In genomic region chr1:89892816-89893215, GRCh38 we compare ENCODE assay signal across 21 cellular contexts.
DNase-seq lines count a peak whose midpoint lies in the region; ATAC-seq and TF ChIP-seq lines count a peak whose summit lies in the region.
"Had no signal": no experiment of that assay in that cellular context is flagged by ENCODE, and none has a peak within 500 bp of the region (broad histone marks: within the 10 kb centered on the region; RNA-seq: fewer than 3 reads in every experiment).

No MANE protein-coding gene starts in this region.

- H3K27ac Mint-ChIP-seq in activated CD4-positive, alpha-beta T cell treated with anti-CD3 and anti-CD28 coated beads for 36 hours, result peak overlapping the region; percentile 29
- H3K27ac Mint-ChIP-seq in T-helper 17 cell, result peak overlapping the region; percentile 24
- H3K27ac Mint-ChIP-seq in osteocyte (ENCODE audit: unreplicated experiment), result peak overlapping the region; percentile 18
- H3K27ac Mint-ChIP-seq: B cell had no signal

- H3K56ac ChIP-seq in IMR-90 (ENCODE audit: extremely low read depth, insufficient read depth, low read length), result no peak overlapping the region

- TF ChIP-seq POLR2A in IMR-90 (IDR thresholded peaks at IDR 0.05; ENCODE audit: low read depth, low read length), result no peak

- H3K9me3 ChIP-seq in IMR-90 (ENCODE audit: control insufficient read depth, insufficient read depth, low read length) (no peaks in the 10 kb centered on the region), T-helper 17 cell (ENCODE audit: control insufficient read depth, low read length, poor library complexity, severe bottlenecking) (no peaks in the 10 kb centered on the region)

- in situ Hi-C loops in IMR-90 (cut with MboI; ENCODE audit: low sequenced_read_pairs), result no loop called here

- no peak overlapping the region for H2AK5ac ChIP-seq in IMR-90 (ENCODE audit: low read depth, low read length)

- H3K14ac ChIP-seq in IMR-90 (replicated peaks; ENCODE audit: low read depth, low read length), result no peak overlapping the region

- H3K4me1 Mint-ChIP-seq in activated CD4-positive, alpha-beta T cell treated with anti-CD3 and anti-CD28 coated beads for 36 hours, result peaks cover 30% of the 10 kb centered on the region
- H3K4me1 Mint-ChIP-seq in T-helper 17 cell (peaks cover 20% of the 10 kb centered on the region), osteocyte (ENCODE audit: unreplicated experiment) (peaks cover 27% of the 10 kb centered on the region)

- no peak overlapping the region for H2BK20ac ChIP-seq in IMR-90 (ENCODE audit: low read depth, low read length)

- H3K27me3 ChIP-seq in IMR-90 (ENCODE audit: control insufficient read depth, insufficient read depth, low read length), result no peaks in the 10 kb centered on the region
- H3K27me3 ChIP-seq: BLaER1 treated with 17β-estradiol and CSF1 and Interleukin-3, amounts not matched to agents 10 nM and 100 nM had no signal

- H3K4me3 Mint-ChIP-seq in activated CD4-positive, alpha-beta T cell treated with anti-CD3 and anti-CD28 coated beads for 36 hours, result no peak overlapping the region
- H3K4me3 Mint-ChIP-seq in T-helper 17 cell, result no peak overlapping the region
- H3K4me3 Mint-ChIP-seq in osteocyte (ENCODE audit: unreplicated experiment), result no peak overlapping the region
- H3K4me3 Mint-ChIP-seq: B cell; CD8-positive, alpha-beta T cell; IgD-negative memory B cell had no signal

- no peaks in the 10 kb centered on the region for H3K27me3 Mint-ChIP-seq in activated CD4-positive, alpha-beta T cell treated with anti-CD3 and anti-CD28 coated beads for 36 hours
- H3K27me3 Mint-ChIP-seq in T-helper 17 cell (no peaks in the 10 kb centered on the region), osteocyte (ENCODE audit: unreplicated experiment) (no peaks in the 10 kb centered on the region)
- H3K27me3 Mint-ChIP-seq: B cell, IgD-negative memory B cell had no signal

- no peaks in the 10 kb centered on the region; the same call in 1 of the 2 replicates for H3K36me3 ChIP-seq in IMR-90 (ENCODE audit: control insufficient read depth, insufficient read depth, low read length)

- H3K9me1 ChIP-seq in IMR-90 (ENCODE audit: insufficient read depth, low read length), result peaks cover 12% of the 10 kb centered on the region

- H3K9ac ChIP-seq in IMR-90 (ENCODE audit: low read depth, low read length), result no peak overlapping the region
- H3K9ac ChIP-seq: BLaER1 treated with 17β-estradiol and CSF1 and Interleukin-3, amounts not matched to agents 10 nM and 100 nM had no signal

- no peak overlapping the region for H2BK5ac ChIP-seq in IMR-90 (ENCODE audit: low read depth, low read length, poor library complexity, severe bottlenecking)

- H3K36me3 Mint-ChIP-seq in activated CD4-positive, alpha-beta T cell treated with anti-CD3 and anti-CD28 coated beads for 36 hours (ENCODE audit: low read depth), result peaks cover 23% of the 10 kb centered on the region
- H3K36me3 Mint-ChIP-seq in T-helper 17 cell (ENCODE audit: low read depth), result peaks cover 3% of the 10 kb centered on the region
- no peaks in the 10 kb centered on the region for H3K36me3 Mint-ChIP-seq in osteocyte (ENCODE audit: unreplicated experiment)

- H3K4ac ChIP-seq in IMR-90 (ENCODE audit: low read depth, low read length), result no peak overlapping the region

- no peaks in the 10 kb centered on the region for H3K9me3 Mint-ChIP-seq in activated CD4-positive, alpha-beta T cell treated with anti-CD3 and anti-CD28 coated beads for 36 hours (ENCODE audit: low read depth)
- H3K9me3 Mint-ChIP-seq in osteocyte (ENCODE audit: unreplicated experiment), result no peaks in the 10 kb centered on the region
- H3K9me3 Mint-ChIP-seq: CD8-positive, alpha-beta T cell; IgD-negative memory B cell had no signal

- peak overlapping the region; percentile 23; the same call in 1 of the 2 replicates for H3K18ac ChIP-seq in IMR-90 (ENCODE audit: low read depth, low read length)

- no CpG with 5 or more reads among the region's 1 CpG for WGBS in IMR-90 (ENCODE audit: extremely low coverage in 2 of 2, insufficient read length in 1 of 2), 2 experiments

- H4K8ac ChIP-seq in IMR-90 (ENCODE audit: low read depth in 2 of 2, low read length in 2 of 2), result no peak overlapping the region

- no peak overlapping the region for H3K4me3 ChIP-seq in IMR-90 (ENCODE audit: insufficient read depth, low read depth, low read length)
- H3K4me3 ChIP-seq: BLaER1 treated with 17β-estradiol and CSF1 and Interleukin-3, amounts not matched to agents 10 nM and 100 nM had no signal

- no peak for TF ChIP-seq RAD21 in IMR-90 (IDR thresholded peaks at IDR 0.05; ENCODE audit: low read length)

- CTCF ChIA-PET in activated CD4-positive, alpha-beta T cell treated with anti-CD3 and anti-CD28 coated beads for 36 hours (lab: Charles Lee), result interaction anchor here (0.8 to 1.1 kb wide), 2 partner anchors 12 to 95 kb away, joined by 3 to 4 read pairs; no protein-coding TSS in a partner anchor
- CTCF ChIA-PET in IMR-90 (lab: Yijun Ruan, JAX), result no interaction called here

- TF ChIP-seq CTCF in IMR-90 (conservative IDR thresholded peaks at IDR 0.05; ENCODE audit: low read depth, low read length) (no peak), osteocyte (IDR thresholded peaks at IDR 0.05) (no peak)

- DNase-seq in activated CD4-positive, alpha-beta T cell treated with anti-CD3 and anti-CD28 coated beads for 36 hours, result no peak
- DNase-seq in activated CD4-positive, alpha-beta T cell treated with anti-CD3 and anti-CD28 coated beads for 4 hours, result no peak
- DNase-seq in IMR-90, result no peak
- no peak for DNase-seq in T-helper 17 cell
- no peak for DNase-seq in osteocyte (ENCODE audit: extremely low spot score, unreplicated experiment)
- no peak for DNase-seq in epidermal melanocyte (ENCODE audit: insufficient read length, low spot score)
- no peak for DNase-seq in hepatic stellate cell (ENCODE audit: low spot score)
- DNase-seq: CD8-positive, alpha-beta T cell; COR-L47; DMS 273 treated with DMSO at 0.1 percent for 48 hours; DMS53; DND-41; EL; GOT3; H7; KG1 had no signal

- H3K27ac ChIP-seq in IMR-90 (ENCODE audit: insufficient read depth, low read length), result no peak overlapping the region
- H3K27ac ChIP-seq: 22Rv1; BLaER1 treated with 17β-estradiol and CSF1 and Interleukin-3, amounts not matched to agents 10 nM and 100 nM had no signal

- H2AFZ ChIP-seq in IMR-90 (replicated peaks; ENCODE audit: low read length, poor library complexity), result no peak overlapping the region

- no peak overlapping the region for H4K5ac ChIP-seq in IMR-90 (ENCODE audit: low read depth, low read length)

- BruUV-seq in IMR-90 (replicated peaks; lab: Mats Ljungman, UMichigan), result no TSS peak

- no peaks in the 10 kb centered on the region for H4K20me1 ChIP-seq in IMR-90 (ENCODE audit: insufficient read depth, low read length)

- no peak overlapping the region for H2AK9ac ChIP-seq in IMR-90 (replicated peaks; ENCODE audit: low read depth, low read length, poor library complexity)

- H2BK15ac ChIP-seq in IMR-90 (ENCODE audit: low read depth, low read length), result no peak overlapping the region

- H3K79me1 ChIP-seq in IMR-90 (ENCODE audit: low read depth in 1 of 2, low read length in 2 of 2), result peaks cover 24 to 40% of the 10 kb centered on the region in 2 experiments

- POLR2A ChIA-PET in activated CD4-positive, alpha-beta T cell treated with anti-CD3 and anti-CD28 coated beads for 36 hours (lab: Charles Lee), result interaction anchor here (0.7 kb wide), 1 partner anchor 51 kb away, joined by 3 read pairs; no protein-coding TSS in a partner anchor
- POLR2A ChIA-PET in IMR-90 (lab: Charles Lee; ENCODE audit: unreplicated experiment), result no interaction called here

- H2BK120ac ChIP-seq in IMR-90 (ENCODE audit: low read depth, low read length), result no peak overlapping the region

- no peak overlapping the region for H4K91ac ChIP-seq in IMR-90 (ENCODE audit: insufficient read depth, low read depth, low read length)

- H3K4me2 ChIP-seq in IMR-90 (ENCODE audit: low read depth, low read length), result no peak overlapping the region

- ATAC-seq in activated CD4-positive, alpha-beta T cell treated with anti-CD3 and anti-CD28 coated beads for 36 hours, result no peak
- no peak for ATAC-seq in IMR-90 (ENCODE audit: low read depth)
- ATAC-seq in T-helper 17 cell, result no peak
- no peak for ATAC-seq in GM18870 (IDR thresholded peaks at IDR 0.05; ENCODE audit: unreplicated experiment)
- ATAC-seq: CD8-positive, alpha-beta T cell had no signal

- intact Hi-C loops in activated CD4-positive, alpha-beta T cell treated with anti-CD3 and anti-CD28 coated beads for 36 hours (cut with DNase I, micrococcal nuclease), result no loop called here
- intact Hi-C loops in IMR-90 (cut with micrococcal nuclease), result no loop called here

- peaks cover 14% of the 10 kb centered on the region for H3K4me1 ChIP-seq in IMR-90 (ENCODE audit: control insufficient read depth, insufficient read depth, low read length)

- no peak overlapping the region for H3K23ac ChIP-seq in IMR-90 (ENCODE audit: low read depth, low read length)

- dilution Hi-C loops in IMR-90 (cut with HindIII; ENCODE audit: low sequenced_read_pairs, unreplicated experiment), result no loop called here

TF ChIP-seq in IMR-90, 13 proteins besides CTCF, POLR2A, EP300 and RAD21:
- TF ChIP-seq SMC3 (IDR thresholded peaks at IDR 0.05; ENCODE audit: low read depth, low read length) (no peak), MAZ (IDR thresholded peaks at IDR 0.05; ENCODE audit: borderline replicate concordance, low read depth, low read length) (no peak), FOS (IDR thresholded peaks at IDR 0.05; ENCODE audit: low read depth, low read length) (no peak)
TF ChIP-seq in IMR-90: peak in this region for 0.
